Comparison of ENCODE assay signal across 1 cellular context in the genomic region with DNA sequence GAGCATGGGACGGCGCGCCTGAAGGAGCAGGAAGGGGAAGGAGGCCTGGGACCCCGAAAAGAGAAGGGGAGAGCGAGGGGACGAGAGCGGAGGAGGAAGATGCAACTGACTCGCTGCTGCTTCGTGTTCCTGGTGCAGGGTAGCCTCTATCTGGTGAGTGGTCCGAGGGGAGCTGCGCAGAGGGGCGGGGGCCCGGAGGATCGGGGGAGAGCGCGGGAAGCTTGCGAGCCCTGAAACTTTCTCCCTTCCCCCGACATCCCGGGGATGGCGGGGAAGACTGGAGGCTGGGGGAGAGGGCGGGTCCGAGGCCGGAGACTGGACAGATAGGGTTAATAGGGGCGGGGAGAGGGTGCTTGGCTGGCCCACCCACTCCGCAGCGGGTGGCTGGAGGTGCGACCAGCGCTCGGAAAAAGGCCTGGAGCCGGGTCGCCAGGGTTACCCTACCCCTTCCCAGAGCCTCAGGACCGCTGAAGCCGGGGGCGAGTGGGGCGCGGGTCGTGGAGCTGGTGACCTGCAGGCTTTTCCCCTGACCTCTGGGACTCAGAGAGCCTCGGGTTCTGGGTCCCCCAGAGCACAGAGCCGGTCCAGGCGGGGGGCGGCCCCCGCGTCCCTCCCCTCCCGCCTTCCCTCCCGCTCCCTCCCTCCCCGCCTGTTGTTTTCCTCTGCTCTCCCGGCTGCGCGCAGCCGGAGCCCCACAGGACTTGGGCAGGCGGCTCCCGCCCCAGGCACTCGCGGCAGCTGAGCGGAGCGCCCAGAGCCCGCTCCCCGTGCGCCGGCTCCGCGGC.
TF ChIP-seq lines count a peak whose summit lies in the region.

No MANE protein-coding gene starts in this region.

TF ChIP-seq in HepG2, 621 proteins besides CTCF, POLR2A, EP300 and RAD21 (continued from another document and continues in another):
- TF ChIP-seq, protein P1, sequence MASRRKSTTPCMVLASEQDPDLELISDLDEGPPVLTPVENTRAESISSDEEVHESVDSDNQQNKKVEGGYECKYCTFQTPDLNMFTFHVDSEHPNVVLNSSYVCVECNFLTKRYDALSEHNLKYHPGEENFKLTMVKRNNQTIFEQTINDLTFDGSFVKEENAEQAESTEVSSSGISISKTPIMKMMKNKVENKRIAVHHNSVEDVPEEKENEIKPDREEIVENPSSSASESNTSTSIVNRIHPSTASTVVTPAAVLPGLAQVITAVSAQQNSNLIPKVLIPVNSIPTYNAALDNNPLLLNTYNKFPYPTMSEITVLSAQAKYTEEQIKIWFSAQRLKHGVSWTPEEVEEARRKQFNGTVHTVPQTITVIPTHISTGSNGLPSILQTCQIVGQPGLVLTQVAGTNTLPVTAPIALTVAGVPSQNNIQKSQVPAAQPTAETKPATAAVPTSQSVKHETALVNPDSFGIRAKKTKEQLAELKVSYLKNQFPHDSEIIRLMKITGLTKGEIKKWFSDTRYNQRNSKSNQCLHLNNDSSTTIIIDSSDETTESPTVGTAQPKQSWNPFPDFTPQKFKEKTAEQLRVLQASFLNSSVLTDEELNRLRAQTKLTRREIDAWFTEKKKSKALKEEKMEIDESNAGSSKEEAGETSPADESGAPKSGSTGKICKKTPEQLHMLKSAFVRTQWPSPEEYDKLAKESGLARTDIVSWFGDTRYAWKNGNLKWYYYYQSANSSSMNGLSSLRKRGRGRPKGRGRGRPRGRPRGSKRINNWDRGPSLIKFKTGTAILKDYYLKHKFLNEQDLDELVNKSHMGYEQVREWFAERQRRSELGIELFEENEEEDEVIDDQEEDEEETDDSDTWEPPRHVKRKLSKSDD (CRISPR knock-in tag; IDR thresholded peaks at IDR 0.05; ENCODE audit: low read depth), result no peak
- TF ChIP-seq, protein P2, sequence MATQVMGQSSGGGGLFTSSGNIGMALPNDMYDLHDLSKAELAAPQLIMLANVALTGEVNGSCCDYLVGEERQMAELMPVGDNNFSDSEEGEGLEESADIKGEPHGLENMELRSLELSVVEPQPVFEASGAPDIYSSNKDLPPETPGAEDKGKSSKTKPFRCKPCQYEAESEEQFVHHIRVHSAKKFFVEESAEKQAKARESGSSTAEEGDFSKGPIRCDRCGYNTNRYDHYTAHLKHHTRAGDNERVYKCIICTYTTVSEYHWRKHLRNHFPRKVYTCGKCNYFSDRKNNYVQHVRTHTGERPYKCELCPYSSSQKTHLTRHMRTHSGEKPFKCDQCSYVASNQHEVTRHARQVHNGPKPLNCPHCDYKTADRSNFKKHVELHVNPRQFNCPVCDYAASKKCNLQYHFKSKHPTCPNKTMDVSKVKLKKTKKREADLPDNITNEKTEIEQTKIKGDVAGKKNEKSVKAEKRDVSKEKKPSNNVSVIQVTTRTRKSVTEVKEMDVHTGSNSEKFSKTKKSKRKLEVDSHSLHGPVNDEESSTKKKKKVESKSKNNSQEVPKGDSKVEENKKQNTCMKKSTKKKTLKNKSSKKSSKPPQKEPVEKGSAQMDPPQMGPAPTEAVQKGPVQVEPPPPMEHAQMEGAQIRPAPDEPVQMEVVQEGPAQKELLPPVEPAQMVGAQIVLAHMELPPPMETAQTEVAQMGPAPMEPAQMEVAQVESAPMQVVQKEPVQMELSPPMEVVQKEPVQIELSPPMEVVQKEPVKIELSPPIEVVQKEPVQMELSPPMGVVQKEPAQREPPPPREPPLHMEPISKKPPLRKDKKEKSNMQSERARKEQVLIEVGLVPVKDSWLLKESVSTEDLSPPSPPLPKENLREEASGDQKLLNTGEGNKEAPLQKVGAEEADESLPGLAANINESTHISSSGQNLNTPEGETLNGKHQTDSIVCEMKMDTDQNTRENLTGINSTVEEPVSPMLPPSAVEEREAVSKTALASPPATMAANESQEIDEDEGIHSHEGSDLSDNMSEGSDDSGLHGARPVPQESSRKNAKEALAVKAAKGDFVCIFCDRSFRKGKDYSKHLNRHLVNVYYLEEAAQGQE (IDR thresholded peaks at IDR 0.05; ENCODE audit: borderline replicate concordance in 1 of 2, low read depth in 1 of 2, low read length in 2 of 2), result no peak
- TF ChIP-seq SMAD3 (CRISPR knock-in tag; IDR thresholded peaks at IDR 0.05), result no peak
- 0 out of 2 replicates have a peak, but pooled peaks have one; percentile 30 for TF ChIP-seq IRX3 (CRISPR knock-in tag; IDR thresholded peaks at IDR 0.05; ENCODE audit: borderline replicate concordance, low read depth)
- 0 out of 2 replicates have a peak, but pooled peaks have one; percentile 26 for TF ChIP-seq PHF20 (CRISPR knock-in tag; IDR thresholded peaks at IDR 0.05)
- no peak for TF ChIP-seq ZNF207 (IDR thresholded peaks at IDR 0.05; ENCODE audit: borderline replicate concordance)
- TF ChIP-seq MAF1 (CRISPR knock-in tag; IDR thresholded peaks at IDR 0.05; ENCODE audit: borderline replicate concordance), result no peak
- TF ChIP-seq ISX (CRISPR knock-in tag; conservative IDR thresholded peaks at IDR 0.05), result no peak
- TF ChIP-seq TP53 (CRISPR knock-in tag; conservative IDR thresholded peaks at IDR 0.05), result no peak
- TF ChIP-seq ZNF768 (CRISPR knock-in tag; IDR thresholded peaks at IDR 0.05), result peak; percentile 21; the same call in 1 of the 2 replicates
- TF ChIP-seq SP140L (CRISPR knock-in tag; IDR thresholded peaks at IDR 0.05; ENCODE audit: borderline replicate concordance), result no peak
- no peak for TF ChIP-seq ZNF547 (CRISPR knock-in tag; IDR thresholded peaks at IDR 0.05)
- TF ChIP-seq KLF12 (CRISPR knock-in tag; IDR thresholded peaks at IDR 0.05; ENCODE audit: borderline replicate concordance), result 0 out of 2 replicates have a peak, but pooled peaks have one; percentile 14
- 0 out of 2 replicates have a peak, but pooled peaks have one; percentile 18 for TF ChIP-seq PHF8 (CRISPR knock-in tag; IDR thresholded peaks at IDR 0.05)
- no peak for TF ChIP-seq SMARCC2 (IDR thresholded peaks at IDR 0.05)
- no peak for TF ChIP-seq HHEX (CRISPR knock-in tag; IDR thresholded peaks at IDR 0.05)
- peak; percentile 37 for TF ChIP-seq SAP130 (CRISPR knock-in tag; IDR thresholded peaks at IDR 0.05; ENCODE audit: low read depth)
- TF ChIP-seq XRCC5 (optimal IDR thresholded peaks at IDR 0.05; ENCODE audit: low read length), result no peak
- TF ChIP-seq, protein P3, sequence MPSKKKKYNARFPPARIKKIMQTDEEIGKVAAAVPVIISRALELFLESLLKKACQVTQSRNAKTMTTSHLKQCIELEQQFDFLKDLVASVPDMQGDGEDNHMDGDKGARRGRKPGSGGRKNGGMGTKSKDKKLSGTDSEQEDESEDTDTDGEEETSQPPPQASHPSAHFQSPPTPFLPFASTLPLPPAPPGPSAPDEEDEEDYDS (CRISPR knock-in tag; IDR thresholded peaks at IDR 0.05), result no peak
- TF ChIP-seq HOXD1 (CRISPR knock-in tag; IDR thresholded peaks at IDR 0.05), result no peak
- TF ChIP-seq HDAC1 (CRISPR knock-in tag; IDR thresholded peaks at IDR 0.05), result 0 out of 2 replicates have a peak, but pooled peaks have one; percentile 42
- peak; percentile 46; the same call in 1 of the 2 replicates for TF ChIP-seq ZNF670 (CRISPR knock-in tag; IDR thresholded peaks at IDR 0.05; ENCODE audit: borderline replicate concordance)
- no peak; the same call in 1 of the 2 replicates for TF ChIP-seq GATAD2A (CRISPR knock-in tag; IDR thresholded peaks at IDR 0.05)
- no peak for TF ChIP-seq CC2D1A (CRISPR knock-in tag; IDR thresholded peaks at IDR 0.05)
- TF ChIP-seq MXD4 (CRISPR knock-in tag; IDR thresholded peaks at IDR 0.05), result no peak
- TF ChIP-seq HNRNPLL (IDR thresholded peaks at IDR 0.05; ENCODE audit: low read depth, low read length, poor library complexity, severe bottlenecking), result no peak
- no peak for TF ChIP-seq SKI (IDR thresholded peaks at IDR 0.05; ENCODE audit: partially characterized antibody)
- TF ChIP-seq ZNF432 (CRISPR knock-in tag; IDR thresholded peaks at IDR 0.05; ENCODE audit: borderline replicate concordance), result no peak
- TF ChIP-seq MAZ (IDR thresholded peaks at IDR 0.05; ENCODE audit: borderline replicate concordance, low read depth, low read length), result no peak
- TF ChIP-seq MAZ (CRISPR knock-in tag; IDR thresholded peaks at IDR 0.05; ENCODE audit: low read depth), result no peak
- TF ChIP-seq ZNF225 (CRISPR knock-in tag; IDR thresholded peaks at IDR 0.05), result 0 out of 2 replicates have a peak, but pooled peaks have one; percentile 42
- no peak for TF ChIP-seq JDP2 (CRISPR knock-in tag; IDR thresholded peaks at IDR 0.05; ENCODE audit: borderline replicate concordance)
- TF ChIP-seq, protein P4, sequence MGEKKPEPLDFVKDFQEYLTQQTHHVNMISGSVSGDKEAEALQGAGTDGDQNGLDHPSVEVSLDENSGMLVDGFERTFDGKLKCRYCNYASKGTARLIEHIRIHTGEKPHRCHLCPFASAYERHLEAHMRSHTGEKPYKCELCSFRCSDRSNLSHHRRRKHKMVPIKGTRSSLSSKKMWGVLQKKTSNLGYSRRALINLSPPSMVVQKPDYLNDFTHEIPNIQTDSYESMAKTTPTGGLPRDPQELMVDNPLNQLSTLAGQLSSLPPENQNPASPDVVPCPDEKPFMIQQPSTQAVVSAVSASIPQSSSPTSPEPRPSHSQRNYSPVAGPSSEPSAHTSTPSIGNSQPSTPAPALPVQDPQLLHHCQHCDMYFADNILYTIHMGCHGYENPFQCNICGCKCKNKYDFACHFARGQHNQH (CRISPR knock-in tag; IDR thresholded peaks at IDR 0.05), result peak; percentile 26; the same call in 1 of the 2 replicates
- no peak for TF ChIP-seq ZNF766 (CRISPR knock-in tag; IDR thresholded peaks at IDR 0.05; ENCODE audit: borderline replicate concordance)
- TF ChIP-seq SP2 (CRISPR knock-in tag; IDR thresholded peaks at IDR 0.05), result no peak
- TF ChIP-seq, protein P5, sequence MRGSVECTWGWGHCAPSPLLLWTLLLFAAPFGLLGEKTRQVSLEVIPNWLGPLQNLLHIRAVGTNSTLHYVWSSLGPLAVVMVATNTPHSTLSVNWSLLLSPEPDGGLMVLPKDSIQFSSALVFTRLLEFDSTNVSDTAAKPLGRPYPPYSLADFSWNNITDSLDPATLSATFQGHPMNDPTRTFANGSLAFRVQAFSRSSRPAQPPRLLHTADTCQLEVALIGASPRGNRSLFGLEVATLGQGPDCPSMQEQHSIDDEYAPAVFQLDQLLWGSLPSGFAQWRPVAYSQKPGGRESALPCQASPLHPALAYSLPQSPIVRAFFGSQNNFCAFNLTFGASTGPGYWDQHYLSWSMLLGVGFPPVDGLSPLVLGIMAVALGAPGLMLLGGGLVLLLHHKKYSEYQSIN (CRISPR knock-in tag; IDR thresholded peaks at IDR 0.05; ENCODE audit: borderline replicate concordance), result no peak
- TF ChIP-seq EHMT2 (IDR thresholded peaks at IDR 0.05; ENCODE audit: borderline replicate concordance, low read depth, low read length), result no peak
- TF ChIP-seq, protein P6, sequence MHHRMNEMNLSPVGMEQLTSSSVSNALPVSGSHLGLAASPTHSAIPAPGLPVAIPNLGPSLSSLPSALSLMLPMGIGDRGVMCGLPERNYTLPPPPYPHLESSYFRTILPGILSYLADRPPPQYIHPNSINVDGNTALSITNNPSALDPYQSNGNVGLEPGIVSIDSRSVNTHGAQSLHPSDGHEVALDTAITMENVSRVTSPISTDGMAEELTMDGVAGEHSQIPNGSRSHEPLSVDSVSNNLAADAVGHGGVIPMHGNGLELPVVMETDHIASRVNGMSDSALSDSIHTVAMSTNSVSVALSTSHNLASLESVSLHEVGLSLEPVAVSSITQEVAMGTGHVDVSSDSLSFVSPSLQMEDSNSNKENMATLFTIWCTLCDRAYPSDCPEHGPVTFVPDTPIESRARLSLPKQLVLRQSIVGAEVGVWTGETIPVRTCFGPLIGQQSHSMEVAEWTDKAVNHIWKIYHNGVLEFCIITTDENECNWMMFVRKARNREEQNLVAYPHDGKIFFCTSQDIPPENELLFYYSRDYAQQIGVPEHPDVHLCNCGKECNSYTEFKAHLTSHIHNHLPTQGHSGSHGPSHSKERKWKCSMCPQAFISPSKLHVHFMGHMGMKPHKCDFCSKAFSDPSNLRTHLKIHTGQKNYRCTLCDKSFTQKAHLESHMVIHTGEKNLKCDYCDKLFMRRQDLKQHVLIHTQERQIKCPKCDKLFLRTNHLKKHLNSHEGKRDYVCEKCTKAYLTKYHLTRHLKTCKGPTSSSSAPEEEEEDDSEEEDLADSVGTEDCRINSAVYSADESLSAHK (CRISPR knock-in tag; IDR thresholded peaks at IDR 0.05; ENCODE audit: borderline replicate concordance), result no peak
- no peak for TF ChIP-seq ZFP36L2 (CRISPR knock-in tag; IDR thresholded peaks at IDR 0.05)
- no peak for TF ChIP-seq KLF6 (CRISPR knock-in tag; IDR thresholded peaks at IDR 0.05)
- no peak for TF ChIP-seq RAD51 (IDR thresholded peaks at IDR 0.05; ENCODE audit: borderline replicate concordance)
- TF ChIP-seq ZNF841 (CRISPR knock-in tag; IDR thresholded peaks at IDR 0.05; ENCODE audit: borderline replicate concordance), result no peak
- no peak for TF ChIP-seq ZNF780A (CRISPR knock-in tag; IDR thresholded peaks at IDR 0.05)
- TF ChIP-seq POLR2G (IDR thresholded peaks at IDR 0.05; ENCODE audit: low read depth, low read length), result no peak
- TF ChIP-seq, protein P7, sequence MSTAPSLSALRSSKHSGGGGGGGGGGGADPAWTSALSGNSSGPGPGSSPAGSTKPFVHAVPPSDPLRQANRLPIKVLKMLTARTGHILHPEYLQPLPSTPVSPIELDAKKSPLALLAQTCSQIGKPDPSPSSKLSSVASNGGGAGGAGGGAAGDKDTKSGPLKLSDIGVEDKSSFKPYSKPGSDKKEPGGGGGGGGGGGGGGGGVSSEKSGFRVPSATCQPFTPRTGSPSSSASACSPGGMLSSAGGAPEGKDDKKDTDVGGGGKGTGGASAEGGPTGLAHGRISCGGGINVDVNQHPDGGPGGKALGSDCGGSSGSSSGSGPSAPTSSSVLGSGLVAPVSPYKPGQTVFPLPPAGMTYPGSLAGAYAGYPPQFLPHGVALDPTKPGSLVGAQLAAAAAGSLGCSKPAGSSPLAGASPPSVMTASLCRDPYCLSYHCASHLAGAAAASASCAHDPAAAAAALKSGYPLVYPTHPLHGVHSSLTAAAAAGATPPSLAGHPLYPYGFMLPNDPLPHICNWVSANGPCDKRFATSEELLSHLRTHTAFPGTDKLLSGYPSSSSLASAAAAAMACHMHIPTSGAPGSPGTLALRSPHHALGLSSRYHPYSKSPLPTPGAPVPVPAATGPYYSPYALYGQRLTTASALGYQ (CRISPR knock-in tag; IDR thresholded peaks at IDR 0.05), result no peak
- peak; percentile 38 for TF ChIP-seq SRSF1 (optimal IDR thresholded peaks at IDR 0.05; ENCODE audit: low read depth, low read length)
- TF ChIP-seq ZNF143 (CRISPR knock-in tag; IDR thresholded peaks at IDR 0.05), result no peak
- no peak for TF ChIP-seq ZNF589 (CRISPR knock-in tag; conservative IDR thresholded peaks at IDR 0.05)
- TF ChIP-seq ZNF354B (CRISPR knock-in tag; IDR thresholded peaks at IDR 0.05), result no peak
- TF ChIP-seq, protein P8, sequence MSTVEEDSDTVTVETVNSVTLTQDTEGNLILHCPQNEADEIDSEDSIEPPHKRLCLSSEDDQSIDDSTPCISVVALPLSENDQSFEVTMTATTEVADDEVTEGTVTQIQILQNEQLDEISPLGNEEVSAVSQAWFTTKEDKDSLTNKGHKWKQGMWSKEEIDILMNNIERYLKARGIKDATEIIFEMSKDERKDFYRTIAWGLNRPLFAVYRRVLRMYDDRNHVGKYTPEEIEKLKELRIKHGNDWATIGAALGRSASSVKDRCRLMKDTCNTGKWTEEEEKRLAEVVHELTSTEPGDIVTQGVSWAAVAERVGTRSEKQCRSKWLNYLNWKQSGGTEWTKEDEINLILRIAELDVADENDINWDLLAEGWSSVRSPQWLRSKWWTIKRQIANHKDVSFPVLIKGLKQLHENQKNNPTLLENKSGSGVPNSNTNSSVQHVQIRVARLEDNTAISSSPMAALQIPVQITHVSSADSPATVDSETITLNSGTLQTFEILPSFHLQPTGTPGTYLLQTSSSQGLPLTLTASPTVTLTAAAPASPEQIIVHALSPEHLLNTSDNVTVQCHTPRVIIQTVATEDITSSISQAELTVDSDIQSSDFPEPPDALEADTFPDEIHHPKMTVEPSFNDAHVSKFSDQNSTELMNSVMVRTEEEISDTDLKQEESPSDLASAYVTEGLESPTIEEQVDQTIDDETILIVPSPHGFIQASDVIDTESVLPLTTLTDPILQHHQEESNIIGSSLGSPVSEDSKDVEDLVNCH (CRISPR knock-in tag; IDR thresholded peaks at IDR 0.05), result no peak
- no peak for TF ChIP-seq MED1 (CRISPR knock-in tag; IDR thresholded peaks at IDR 0.05)
- no peak for TF ChIP-seq NBN (conservative IDR thresholded peaks at IDR 0.05)
